ENCODE assay signal across 2 cellular contexts in the genomic region with DNA sequence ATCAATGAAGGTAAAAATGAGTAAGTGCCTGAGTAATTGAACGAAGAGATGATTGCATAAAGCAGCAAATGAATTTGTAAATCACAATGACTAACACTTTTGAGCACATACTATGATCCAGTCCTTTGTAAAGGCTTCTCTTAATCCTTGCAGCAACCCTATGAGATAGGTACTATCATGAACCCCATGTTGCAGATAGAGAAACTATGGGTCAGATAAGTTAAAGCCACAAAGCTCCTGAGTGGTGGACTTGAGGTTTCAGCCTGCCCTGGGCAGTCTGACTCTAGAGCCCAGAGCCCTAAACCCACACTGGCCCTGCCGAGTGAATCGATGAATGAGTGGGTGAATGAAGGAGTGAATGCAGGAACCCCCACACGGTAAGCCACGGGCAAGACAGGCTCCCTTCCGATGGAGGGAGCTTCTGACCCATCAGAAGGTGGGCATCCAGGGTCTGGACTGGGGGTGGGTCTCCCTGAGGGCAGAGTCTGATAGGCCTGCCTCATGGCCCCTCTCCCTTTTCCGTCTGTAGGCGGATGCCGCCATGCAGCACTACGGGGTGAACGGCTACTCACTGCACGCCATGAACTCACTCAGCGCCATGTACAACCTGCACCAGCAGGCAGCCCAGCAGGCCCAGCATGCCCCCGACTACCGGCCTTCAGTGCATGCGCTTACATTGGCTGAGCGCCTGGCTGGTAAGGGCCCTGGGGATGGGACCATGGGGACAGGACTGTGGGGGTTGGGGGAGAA.
A peak's percentile ranks its signal among the peaks of the same experiment; 100 is the strongest.
TF ChIP-seq lines count a peak whose summit lies in the region.

No MANE protein-coding gene starts in this region.

TF ChIP-seq in HEK293, 187 proteins besides CTCF, POLR2A, EP300 and RAD21 (continued from another document and continues in another):
- 0 out of 2 replicates have a peak, but pooled peaks have one; percentile 29 for TF ChIP-seq ZNF423 (tag by site-specific recombination; IDR thresholded peaks at IDR 0.05)
- TF ChIP-seq, protein P1, sequence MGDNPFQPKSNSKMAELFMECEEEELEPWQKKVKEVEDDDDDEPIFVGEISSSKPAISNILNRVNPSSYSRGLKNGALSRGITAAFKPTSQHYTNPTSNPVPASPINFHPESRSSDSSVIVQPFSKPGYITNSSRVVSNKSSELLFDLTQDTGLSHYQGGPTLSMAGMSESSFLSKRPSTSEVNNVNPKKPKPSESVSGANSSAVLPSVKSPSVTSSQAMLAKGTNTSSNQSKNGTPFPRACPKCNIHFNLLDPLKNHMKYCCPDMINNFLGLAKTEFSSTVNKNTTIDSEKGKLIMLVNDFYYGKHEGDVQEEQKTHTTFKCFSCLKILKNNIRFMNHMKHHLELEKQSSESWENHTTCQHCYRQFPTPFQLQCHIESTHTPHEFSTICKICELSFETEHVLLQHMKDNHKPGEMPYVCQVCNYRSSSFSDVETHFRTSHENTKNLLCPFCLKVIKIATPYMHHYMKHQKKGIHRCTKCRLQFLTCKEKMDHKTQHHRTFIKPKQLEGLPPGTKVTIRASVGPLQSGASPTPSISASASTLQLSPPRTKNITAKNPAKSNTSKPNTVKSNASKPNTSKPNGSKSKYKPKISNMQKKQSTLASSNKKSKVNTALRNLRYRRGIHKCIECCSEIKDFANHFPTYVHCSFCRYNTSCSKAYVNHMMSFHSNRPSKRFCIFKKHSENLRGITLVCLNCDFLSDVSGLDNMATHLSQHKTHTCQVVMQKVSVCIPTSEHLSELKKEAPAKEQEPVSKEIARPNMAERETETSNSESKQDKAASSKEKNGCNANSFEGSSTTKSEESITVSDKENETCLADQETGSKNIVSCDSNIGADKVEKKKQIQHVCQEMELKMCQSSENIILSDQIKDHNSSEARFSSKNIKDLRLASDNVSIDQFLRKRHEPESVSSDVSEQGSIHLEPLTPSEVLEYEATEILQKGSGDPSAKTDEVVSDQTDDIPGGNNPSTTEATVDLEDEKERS (tag by site-specific recombination; IDR thresholded peaks at IDR 0.05): no peak
- TF ChIP-seq ZNF677 (tag by site-specific recombination; IDR thresholded peaks at IDR 0.05): no peak
- no peak for TF ChIP-seq ZNF239 (tag by site-specific recombination; IDR thresholded peaks at IDR 0.05)
- no peak for TF ChIP-seq ZNF785 (tag by site-specific recombination; IDR thresholded peaks at IDR 0.05)
- TF ChIP-seq ZNF416 (tag by site-specific recombination; IDR thresholded peaks at IDR 0.05): no peak
- no peak for TF ChIP-seq ZFP3 (tag by site-specific recombination; IDR thresholded peaks at IDR 0.05; ENCODE audit: low read depth)
- TF ChIP-seq ZNF610 (tag by site-specific recombination; IDR thresholded peaks at IDR 0.05; ENCODE audit: borderline replicate concordance): no peak
- TF ChIP-seq, protein P2, sequence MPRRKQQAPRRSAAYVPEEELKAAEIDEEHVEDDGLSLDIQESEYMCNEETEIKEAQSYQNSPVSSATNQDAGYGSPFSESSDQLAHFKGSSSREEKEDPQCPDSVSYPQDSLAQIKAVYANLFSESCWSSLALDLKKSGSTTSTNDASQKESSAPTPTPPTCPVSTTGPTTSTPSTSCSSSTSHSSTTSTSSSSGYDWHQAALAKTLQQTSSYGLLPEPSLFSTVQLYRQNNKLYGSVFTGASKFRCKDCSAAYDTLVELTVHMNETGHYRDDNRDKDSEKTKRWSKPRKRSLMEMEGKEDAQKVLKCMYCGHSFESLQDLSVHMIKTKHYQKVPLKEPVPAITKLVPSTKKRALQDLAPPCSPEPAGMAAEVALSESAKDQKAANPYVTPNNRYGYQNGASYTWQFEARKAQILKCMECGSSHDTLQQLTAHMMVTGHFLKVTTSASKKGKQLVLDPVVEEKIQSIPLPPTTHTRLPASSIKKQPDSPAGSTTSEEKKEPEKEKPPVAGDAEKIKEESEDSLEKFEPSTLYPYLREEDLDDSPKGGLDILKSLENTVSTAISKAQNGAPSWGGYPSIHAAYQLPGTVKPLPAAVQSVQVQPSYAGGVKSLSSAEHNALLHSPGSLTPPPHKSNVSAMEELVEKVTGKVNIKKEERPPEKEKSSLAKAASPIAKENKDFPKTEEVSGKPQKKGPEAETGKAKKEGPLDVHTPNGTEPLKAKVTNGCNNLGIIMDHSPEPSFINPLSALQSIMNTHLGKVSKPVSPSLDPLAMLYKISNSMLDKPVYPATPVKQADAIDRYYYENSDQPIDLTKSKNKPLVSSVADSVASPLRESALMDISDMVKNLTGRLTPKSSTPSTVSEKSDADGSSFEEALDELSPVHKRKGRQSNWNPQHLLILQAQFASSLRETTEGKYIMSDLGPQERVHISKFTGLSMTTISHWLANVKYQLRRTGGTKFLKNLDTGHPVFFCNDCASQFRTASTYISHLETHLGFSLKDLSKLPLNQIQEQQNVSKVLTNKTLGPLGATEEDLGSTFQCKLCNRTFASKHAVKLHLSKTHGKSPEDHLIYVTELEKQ (tag by site-specific recombination; IDR thresholded peaks at IDR 0.05; ENCODE audit: borderline replicate concordance): no peak
- TF ChIP-seq ZIC2 (tag by site-specific recombination; IDR thresholded peaks at IDR 0.05): peak; percentile 95
- TF ChIP-seq ZNF555 (tag by site-specific recombination; conservative IDR thresholded peaks at IDR 0.05): no peak
- no peak for TF ChIP-seq ZNF76 (tag by site-specific recombination; IDR thresholded peaks at IDR 0.05; ENCODE audit: borderline replicate concordance, low read depth)
- no peak for TF ChIP-seq ZNF37A (tag by site-specific recombination; IDR thresholded peaks at IDR 0.05)
- TF ChIP-seq, protein P3, sequence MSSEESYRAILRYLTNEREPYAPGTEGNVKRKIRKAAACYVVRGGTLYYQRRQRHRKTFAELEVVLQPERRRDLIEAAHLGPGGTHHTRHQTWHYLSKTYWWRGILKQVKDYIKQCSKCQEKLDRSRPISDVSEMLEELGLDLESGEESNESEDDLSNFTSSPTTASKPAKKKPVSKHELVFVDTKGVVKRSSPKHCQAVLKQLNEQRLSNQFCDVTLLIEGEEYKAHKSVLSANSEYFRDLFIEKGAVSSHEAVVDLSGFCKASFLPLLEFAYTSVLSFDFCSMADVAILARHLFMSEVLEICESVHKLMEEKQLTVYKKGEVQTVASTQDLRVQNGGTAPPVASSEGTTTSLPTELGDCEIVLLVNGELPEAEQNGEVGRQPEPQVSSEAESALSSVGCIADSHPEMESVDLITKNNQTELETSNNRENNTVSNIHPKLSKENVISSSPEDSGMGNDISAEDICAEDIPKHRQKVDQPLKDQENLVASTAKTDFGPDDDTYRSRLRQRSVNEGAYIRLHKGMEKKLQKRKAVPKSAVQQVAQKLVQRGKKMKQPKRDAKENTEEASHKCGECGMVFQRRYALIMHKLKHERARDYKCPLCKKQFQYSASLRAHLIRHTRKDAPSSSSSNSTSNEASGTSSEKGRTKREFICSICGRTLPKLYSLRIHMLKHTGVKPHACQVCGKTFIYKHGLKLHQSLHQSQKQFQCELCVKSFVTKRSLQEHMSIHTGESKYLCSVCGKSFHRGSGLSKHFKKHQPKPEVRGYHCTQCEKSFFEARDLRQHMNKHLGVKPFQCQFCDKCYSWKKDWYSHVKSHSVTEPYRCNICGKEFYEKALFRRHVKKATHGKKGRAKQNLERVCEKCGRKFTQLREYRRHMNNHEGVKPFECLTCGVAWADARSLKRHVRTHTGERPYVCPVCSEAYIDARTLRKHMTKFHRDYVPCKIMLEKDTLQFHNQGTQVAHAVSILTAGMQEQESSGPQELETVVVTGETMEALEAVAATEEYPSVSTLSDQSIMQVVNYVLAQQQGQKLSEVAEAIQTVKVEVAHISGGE (tag by site-specific recombination; conservative IDR thresholded peaks at IDR 0.05; ENCODE audit: low read depth): no peak
- no peak for TF ChIP-seq TCF7L2 (IDR thresholded peaks at IDR 0.05; ENCODE audit: borderline replicate concordance, low read depth, low read length)
- no peak for TF ChIP-seq ZNF548 (tag by site-specific recombination; IDR thresholded peaks at IDR 0.05)
- no peak for TF ChIP-seq ZNF596 (tag by site-specific recombination; IDR thresholded peaks at IDR 0.05)
- TF ChIP-seq HOXD13 (CRISPR knock-in tag; IDR thresholded peaks at IDR 0.05; ENCODE audit: borderline replicate concordance): no peak

TF ChIP-seq in K562, 482 proteins besides CTCF, POLR2A, EP300 and RAD21 (continued from another document and continues in another):
- TF ChIP-seq ZKSCAN1 (IDR thresholded peaks at IDR 0.05; ENCODE audit: low read depth, low read length): no peak
- TF ChIP-seq CBFA2T2 (conservative IDR thresholded peaks at IDR 0.05): peak; percentile 80
- TF ChIP-seq, protein P4, sequence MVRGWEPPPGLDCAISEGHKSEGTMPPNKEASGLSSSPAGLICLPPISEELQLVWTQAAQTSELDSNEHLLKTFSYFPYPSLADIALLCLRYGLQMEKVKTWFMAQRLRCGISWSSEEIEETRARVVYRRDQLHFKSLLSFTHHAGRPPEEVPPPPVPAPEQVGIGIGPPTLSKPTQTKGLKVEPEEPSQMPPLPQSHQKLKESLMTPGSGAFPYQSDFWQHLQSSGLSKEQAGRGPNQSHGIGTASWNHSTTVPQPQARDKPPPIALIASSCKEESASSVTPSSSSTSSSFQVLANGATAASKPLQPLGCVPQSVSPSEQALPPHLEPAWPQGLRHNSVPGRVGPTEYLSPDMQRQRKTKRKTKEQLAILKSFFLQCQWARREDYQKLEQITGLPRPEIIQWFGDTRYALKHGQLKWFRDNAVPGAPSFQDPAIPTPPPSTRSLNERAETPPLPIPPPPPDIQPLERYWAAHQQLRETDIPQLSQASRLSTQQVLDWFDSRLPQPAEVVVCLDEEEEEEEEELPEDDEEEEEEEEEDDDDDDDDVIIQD (CRISPR knock-in tag; IDR thresholded peaks at IDR 0.05): no peak
- no peak for TF ChIP-seq ARID2 (IDR thresholded peaks at IDR 0.05)
- TF ChIP-seq RBM39 (optimal IDR thresholded peaks at IDR 0.05; ENCODE audit: low read depth, low read length): no peak
- no peak for TF ChIP-seq GABPB2 (CRISPR knock-in tag; conservative IDR thresholded peaks at IDR 0.05)
- TF ChIP-seq TCF3 (CRISPR knock-in tag; IDR thresholded peaks at IDR 0.05): peak; percentile 86
- TF ChIP-seq ERF (CRISPR knock-in tag; IDR thresholded peaks at IDR 0.05): 0 out of 2 replicates have a peak, but pooled peaks have one; percentile 42
- peak; percentile 33; the same call in 1 of the 2 replicates for TF ChIP-seq HDAC2 (IDR thresholded peaks at IDR 0.05)
- TF ChIP-seq, protein P5, sequence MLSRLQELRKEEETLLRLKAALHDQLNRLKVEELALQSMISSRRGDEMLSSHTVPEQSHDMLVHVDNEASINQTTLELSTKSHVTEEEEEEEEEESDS (CRISPR knock-in tag; IDR thresholded peaks at IDR 0.05): no peak
- TF ChIP-seq PRPF4 (IDR thresholded peaks at IDR 0.05; ENCODE audit: insufficient read depth, low read depth, low read length, poor library complexity, severe bottlenecking): no peak
- no peak for TF ChIP-seq RB1 (IDR thresholded peaks at IDR 0.05; ENCODE audit: low read depth)
- 0 out of 2 replicates have a peak, but pooled peaks have one; percentile 25 for TF ChIP-seq FOXM1 (IDR thresholded peaks at IDR 0.05; ENCODE audit: low read depth)
- no peak for TF ChIP-seq FOXM1 (CRISPR knock-in tag; IDR thresholded peaks at IDR 0.05; ENCODE audit: low read depth)
- TF ChIP-seq ZNF217 (CRISPR knock-in tag; IDR thresholded peaks at IDR 0.05): no peak
- TF ChIP-seq, protein P6, sequence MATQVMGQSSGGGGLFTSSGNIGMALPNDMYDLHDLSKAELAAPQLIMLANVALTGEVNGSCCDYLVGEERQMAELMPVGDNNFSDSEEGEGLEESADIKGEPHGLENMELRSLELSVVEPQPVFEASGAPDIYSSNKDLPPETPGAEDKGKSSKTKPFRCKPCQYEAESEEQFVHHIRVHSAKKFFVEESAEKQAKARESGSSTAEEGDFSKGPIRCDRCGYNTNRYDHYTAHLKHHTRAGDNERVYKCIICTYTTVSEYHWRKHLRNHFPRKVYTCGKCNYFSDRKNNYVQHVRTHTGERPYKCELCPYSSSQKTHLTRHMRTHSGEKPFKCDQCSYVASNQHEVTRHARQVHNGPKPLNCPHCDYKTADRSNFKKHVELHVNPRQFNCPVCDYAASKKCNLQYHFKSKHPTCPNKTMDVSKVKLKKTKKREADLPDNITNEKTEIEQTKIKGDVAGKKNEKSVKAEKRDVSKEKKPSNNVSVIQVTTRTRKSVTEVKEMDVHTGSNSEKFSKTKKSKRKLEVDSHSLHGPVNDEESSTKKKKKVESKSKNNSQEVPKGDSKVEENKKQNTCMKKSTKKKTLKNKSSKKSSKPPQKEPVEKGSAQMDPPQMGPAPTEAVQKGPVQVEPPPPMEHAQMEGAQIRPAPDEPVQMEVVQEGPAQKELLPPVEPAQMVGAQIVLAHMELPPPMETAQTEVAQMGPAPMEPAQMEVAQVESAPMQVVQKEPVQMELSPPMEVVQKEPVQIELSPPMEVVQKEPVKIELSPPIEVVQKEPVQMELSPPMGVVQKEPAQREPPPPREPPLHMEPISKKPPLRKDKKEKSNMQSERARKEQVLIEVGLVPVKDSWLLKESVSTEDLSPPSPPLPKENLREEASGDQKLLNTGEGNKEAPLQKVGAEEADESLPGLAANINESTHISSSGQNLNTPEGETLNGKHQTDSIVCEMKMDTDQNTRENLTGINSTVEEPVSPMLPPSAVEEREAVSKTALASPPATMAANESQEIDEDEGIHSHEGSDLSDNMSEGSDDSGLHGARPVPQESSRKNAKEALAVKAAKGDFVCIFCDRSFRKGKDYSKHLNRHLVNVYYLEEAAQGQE (CRISPR knock-in tag; IDR thresholded peaks at IDR 0.05; ENCODE audit: low read depth): no peak
- TF ChIP-seq, protein P7, sequence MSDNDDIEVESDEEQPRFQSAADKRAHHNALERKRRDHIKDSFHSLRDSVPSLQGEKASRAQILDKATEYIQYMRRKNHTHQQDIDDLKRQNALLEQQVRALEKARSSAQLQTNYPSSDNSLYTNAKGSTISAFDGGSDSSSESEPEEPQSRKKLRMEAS (CRISPR knock-in tag; IDR thresholded peaks at IDR 0.05): peak; percentile 22; the same call in 1 of the 2 replicates
- no peak for TF ChIP-seq ILK (tag; IDR thresholded peaks at IDR 0.05; ENCODE audit: borderline replicate concordance, low read depth)
- TF ChIP-seq HLTF (IDR thresholded peaks at IDR 0.05): no peak
- TF ChIP-seq CBX5 (IDR thresholded peaks at IDR 0.05; ENCODE audit: borderline replicate concordance, low read depth): no peak
- TF ChIP-seq DPF2 (IDR thresholded peaks at IDR 0.05): peak; percentile 67
- TF ChIP-seq HDAC8 (tag; IDR thresholded peaks at IDR 0.05): no peak
- TF ChIP-seq JUND (IDR thresholded peaks at IDR 0.05; ENCODE audit: borderline replicate concordance, low read depth, low read length): no peak
- TF ChIP-seq JUND (tag; IDR thresholded peaks at IDR 0.05; ENCODE audit: borderline replicate concordance, low read depth, low read length): peak; percentile 37; the same call in 2 of the 3 replicates
- no peak for TF ChIP-seq ZNF143 (CRISPR knock-in tag; IDR thresholded peaks at IDR 0.05)
- TF ChIP-seq TRIM24 (IDR thresholded peaks at IDR 0.05): peak; percentile 34 to 57; a peak in 2 of 4 replicates
- TF ChIP-seq SLC30A9 (CRISPR knock-in tag; IDR thresholded peaks at IDR 0.05): no peak
- TF ChIP-seq, protein P8, sequence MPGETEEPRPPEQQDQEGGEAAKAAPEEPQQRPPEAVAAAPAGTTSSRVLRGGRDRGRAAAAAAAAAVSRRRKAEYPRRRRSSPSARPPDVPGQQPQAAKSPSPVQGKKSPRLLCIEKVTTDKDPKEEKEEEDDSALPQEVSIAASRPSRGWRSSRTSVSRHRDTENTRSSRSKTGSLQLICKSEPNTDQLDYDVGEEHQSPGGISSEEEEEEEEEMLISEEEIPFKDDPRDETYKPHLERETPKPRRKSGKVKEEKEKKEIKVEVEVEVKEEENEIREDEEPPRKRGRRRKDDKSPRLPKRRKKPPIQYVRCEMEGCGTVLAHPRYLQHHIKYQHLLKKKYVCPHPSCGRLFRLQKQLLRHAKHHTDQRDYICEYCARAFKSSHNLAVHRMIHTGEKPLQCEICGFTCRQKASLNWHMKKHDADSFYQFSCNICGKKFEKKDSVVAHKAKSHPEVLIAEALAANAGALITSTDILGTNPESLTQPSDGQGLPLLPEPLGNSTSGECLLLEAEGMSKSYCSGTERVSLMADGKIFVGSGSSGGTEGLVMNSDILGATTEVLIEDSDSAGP (CRISPR knock-in tag; IDR thresholded peaks at IDR 0.05): no peak
